Comparison of ENCODE assay signal across 22 cellular contexts in genomic region chr12:5505116-5505515, GRCh38.
DNase-seq lines count a peak whose midpoint lies in the region; ATAC-seq, FAIRE-seq and TF ChIP-seq lines count a peak whose summit lies in the region.
"Had no signal": no experiment of that assay in that cellular context is flagged by ENCODE, and none has a peak within 500 bp of the region (broad histone marks: within the 10 kb centered on the region; RNA-seq: fewer than 3 reads in every experiment).

No MANE protein-coding gene starts in this region.

- H3K36me3 ChIP-seq in colonic mucosa: no peaks in the 10 kb centered on the region
- H3K36me3 ChIP-seq: BE2C, HAP-1 had no signal

- intact Hi-C loops in colonic mucosa (cut with DNase I): no loop called here

- no peaks in the 10 kb centered on the region for H3K9me3 Mint-ChIP-seq in progenitor cell of endocrine pancreas (ENCODE audit: low read depth)
- H3K9me3 Mint-ChIP-seq in activated T-helper 17 cell treated with anti-CD3 and anti-CD28 coated beads, Interleukin-2, amount 50 U/mL, for 72 hours: no peaks in the 10 kb centered on the region

- no peak overlapping the region for H3K4me3 ChIP-seq in colonic mucosa
- H3K4me3 ChIP-seq: GM12878, HAP-1 had no signal

- H3K9ac ChIP-seq in colonic mucosa (ENCODE audit: low read depth in 2 of 2, low read length in 2 of 2): no peak overlapping the region

- FAIRE-seq in urothelium cell line (lab: Jason Lieb, UNC): peak; percentile 56
- FAIRE-seq: A204.1, GM12878, GM19239, H1 had no signal

- H3K27ac Mint-ChIP-seq in progenitor cell of endocrine pancreas: no peak overlapping the region
- no peak overlapping the region for H3K27ac Mint-ChIP-seq in activated T-helper 17 cell treated with anti-CD3 and anti-CD28 coated beads, Interleukin-2, amount 50 U/mL, for 72 hours
- H3K27ac Mint-ChIP-seq: CD4-positive, CD25-positive, alpha-beta regulatory T cell; CD8-positive, alpha-beta memory T cell had no signal

- no peaks in the 10 kb centered on the region for H3K9me3 ChIP-seq in colonic mucosa
- H3K9me3 ChIP-seq: BE2C, HAP-1 had no signal

- no peak overlapping the region for H3K4me3 Mint-ChIP-seq in progenitor cell of endocrine pancreas (ENCODE audit: low read depth)
- no peak overlapping the region for H3K4me3 Mint-ChIP-seq in activated T-helper 17 cell treated with anti-CD3 and anti-CD28 coated beads, Interleukin-2, amount 50 U/mL, for 72 hours
- H3K4me3 Mint-ChIP-seq: CD4-positive, CD25-positive, alpha-beta regulatory T cell; CD8-positive, alpha-beta memory T cell had no signal

- no peak overlapping the region for H3K27ac ChIP-seq in colonic mucosa

- peaks cover 62% of the 10 kb centered on the region for H3K27me3 Mint-ChIP-seq in progenitor cell of endocrine pancreas
- peaks cover 11% of the 10 kb centered on the region for H3K27me3 Mint-ChIP-seq in activated T-helper 17 cell treated with anti-CD3 and anti-CD28 coated beads, Interleukin-2, amount 50 U/mL, for 72 hours
- H3K27me3 Mint-ChIP-seq: CD4-positive, CD25-positive, alpha-beta regulatory T cell had no signal

- H3K4me1 Mint-ChIP-seq in progenitor cell of endocrine pancreas (ENCODE audit: low read depth): peaks cover 6% of the 10 kb centered on the region
- no peaks in the 10 kb centered on the region for H3K4me1 Mint-ChIP-seq in activated T-helper 17 cell treated with anti-CD3 and anti-CD28 coated beads, Interleukin-2, amount 50 U/mL, for 72 hours
- H3K4me1 Mint-ChIP-seq: CD4-positive, CD25-positive, alpha-beta regulatory T cell; CD8-positive, alpha-beta memory T cell had no signal

- no peak for TF ChIP-seq CTCF in colonic mucosa (IDR thresholded peaks at IDR 0.05)
- no peak for TF ChIP-seq CTCF in progenitor cell of endocrine pancreas (IDR thresholded peaks at IDR 0.05; ENCODE audit: unreplicated experiment)

- ATAC-seq in activated T-helper 17 cell treated with anti-CD3 and anti-CD28 coated beads, Interleukin-2, amount 50 U/mL, for 72 hours (replicated peaks): no peak
- ATAC-seq: GM12878 had no signal

- no peaks in the 10 kb centered on the region for H3K4me1 ChIP-seq in colonic mucosa
- H3K4me1 ChIP-seq: BE2C, HAP-1 had no signal

- H3K27me3 ChIP-seq in colonic mucosa: no peaks in the 10 kb centered on the region

- peak; percentile 18 for DNase-seq in colonic mucosa
- peak; percentile 34 for DNase-seq in ecto neural progenitor cell (ENCODE audit: low spot score)
- peak; percentile 6 for DNase-seq in progenitor cell of endocrine pancreas (ENCODE audit: low spot score, unreplicated experiment)
- no peak for DNase-seq in urothelium cell line (ENCODE audit: low spot score)
- no peak for DNase-seq in foreskin melanocyte
- DNase-seq in midbrain (lab: John Stamatoyannopoulos, UW): no peak
- DNase-seq: ACHN; BE2C; C1 segment of cervical spinal cord; CD4-positive, CD25-positive, alpha-beta regulatory T cell; CD8-positive, alpha-beta memory T cell; COR-L47; DMS 273 treated with DMSO at 0.1 percent for 48 hours; DMS53; DND-41; EL had no signal

- no peaks in the 10 kb centered on the region for H3K36me3 Mint-ChIP-seq in progenitor cell of endocrine pancreas (ENCODE audit: insufficient read depth)
- H3K36me3 Mint-ChIP-seq in activated T-helper 17 cell treated with anti-CD3 and anti-CD28 coated beads, Interleukin-2, amount 50 U/mL, for 72 hours (ENCODE audit: low read depth): no peaks in the 10 kb centered on the region
- H3K36me3 Mint-ChIP-seq: CD4-positive, CD25-positive, alpha-beta regulatory T cell; CD8-positive, alpha-beta memory T cell had no signal

Comparison
In these comparisons a context has a peak if more than half of its experiments do, and no peak if none do; other contexts are left out.
1. DNase-seq: peak in colonic mucosa (single experiment), ecto neural progenitor cell (single experiment) and progenitor cell of endocrine pancreas (single experiment); none in urothelium cell line (single experiment), foreskin melanocyte (single experiment) and midbrain (single experiment).